Comparison of ENCODE assay signal across 1 cellular context in the genomic region with DNA sequence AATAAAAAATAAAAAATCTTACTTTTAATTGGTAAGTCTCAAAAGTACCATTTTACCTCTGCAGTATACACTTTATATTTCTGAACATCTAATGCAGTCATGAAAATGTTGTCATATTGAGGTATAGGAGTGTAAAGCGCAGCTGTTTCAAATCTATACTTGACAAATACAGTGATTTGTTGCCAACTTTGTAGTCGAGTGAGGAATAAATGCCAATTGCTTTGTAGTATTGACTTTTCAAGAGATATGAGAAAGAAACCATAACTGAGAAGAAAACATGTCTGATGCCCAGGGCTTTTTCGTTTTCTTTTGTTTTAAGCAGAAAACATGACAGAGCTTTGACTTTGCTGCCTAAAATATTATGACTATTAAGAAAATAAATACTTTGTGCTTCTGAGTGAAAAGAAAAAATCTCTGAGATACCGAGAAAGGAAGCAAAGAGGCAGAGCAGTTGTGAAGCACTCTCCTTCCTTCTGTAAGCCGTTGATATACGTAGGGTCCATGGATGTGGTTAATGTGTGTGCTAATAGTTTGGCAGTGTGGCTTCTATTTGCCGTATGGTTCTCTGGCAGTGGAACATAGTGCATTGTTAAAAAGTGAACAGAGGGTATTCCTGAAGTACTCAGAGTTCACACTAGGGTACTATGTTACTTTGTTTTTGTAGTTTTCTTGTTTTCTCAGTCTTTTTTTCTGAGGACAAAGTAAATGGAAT.
TF ChIP-seq lines count a peak whose summit lies in the region.

No MANE protein-coding gene starts in this region.

TF ChIP-seq in IMR-90, 13 proteins besides CTCF, POLR2A, EP300 and RAD21:
- TF ChIP-seq RCOR1 (IDR thresholded peaks at IDR 0.05; ENCODE audit: insufficient replicate concordance, low read length) = no peak
- TF ChIP-seq MAFK (IDR thresholded peaks at IDR 0.05; ENCODE audit: low read depth, low read length) = no peak
- TF ChIP-seq SMC3 (IDR thresholded peaks at IDR 0.05; ENCODE audit: low read depth, low read length) = no peak
- TF ChIP-seq BHLHE40 (IDR thresholded peaks at IDR 0.05; ENCODE audit: low read depth, low read length) = no peak
- no peak for TF ChIP-seq CEBPB (IDR thresholded peaks at IDR 0.05; ENCODE audit: low read depth, low read length)
